21 cellular contexts compared by ENCODE assay signal in genomic region chr2:182904844-182905243, GRCh38. TPM values are rescaled to one million over a fixed set of nuclear protein-coding genes. Genes with fewer than 3 reads are reported as not detected.
A peak's percentile ranks its signal among the peaks of the same experiment; 100 is the strongest.
DNase-seq lines count a peak whose midpoint lies in the region; ATAC-seq, FAIRE-seq and TF ChIP-seq lines count a peak whose summit lies in the region.
"Had no signal": no experiment of that assay in that cellular context is flagged by ENCODE, and none has a peak within 500 bp of the region (broad histone marks: within the 10 kb centered on the region; RNA-seq: fewer than 3 reads in every experiment).

No MANE protein-coding gene starts in this region.

- H3K27me3 ChIP-seq in cardiac muscle cell (no peaks in the 10 kb centered on the region), foreskin keratinocyte (no peaks in the 10 kb centered on the region), small intestine (ENCODE audit: control insufficient read depth in 2 of 2, insufficient read depth in 2 of 2, low read length in 2 of 2) (no peaks in the 10 kb centered on the region)
- no peaks in the 10 kb centered on the region for H3K27me3 ChIP-seq in CD4-positive, alpha-beta memory T cell (ENCODE audit: insufficient read depth, low read length)
- H3K27me3 ChIP-seq: BE2C had no signal

- ATAC-seq in left ventricle myocardium superior: no peak
- ATAC-seq in foreskin keratinocyte: peak; percentile 53
- ATAC-seq: GM23338 had no signal

- POLR2A ChIA-PET in CD4-positive, alpha-beta memory T cell (lab: Charles Lee; ENCODE audit: partially characterized antibody): no interaction called here

- no peak for DNase-seq in cardiac muscle cell (ENCODE audit: low read depth in 1 of 2, low spot score in 1 of 2)
- no peak for DNase-seq in left ventricle myocardium superior
- no peak for DNase-seq in foreskin keratinocyte
- DNase-seq in small intestine: peak; percentile 25
- DNase-seq in CD4-positive, alpha-beta memory T cell: no peak
- DNase-seq in COR-L47 (lab: John Stamatoyannopoulos, UW): no peak
- DNase-seq: ACHN; BE2C; C1 segment of cervical spinal cord; CD4-positive, CD25-positive, alpha-beta regulatory T cell; DMS153; DMS79; GDM1; HCEC 1CT had no signal

- no peak for TF ChIP-seq CTCF in cardiac muscle cell (IDR thresholded peaks at IDR 0.05; ENCODE audit: low read depth, low read length)
- TF ChIP-seq CTCF in foreskin keratinocyte (conservative IDR thresholded peaks at IDR 0.05): no peak

- H3K4me3 Mint-ChIP-seq in CD4-positive, alpha-beta memory T cell: no peak overlapping the region
- H3K4me3 Mint-ChIP-seq: CD4-positive, CD25-positive, alpha-beta regulatory T cell; GM23338 had no signal

- H3K4me1 Mint-ChIP-seq in CD4-positive, alpha-beta memory T cell: peaks cover 0 to 2% (median under 1%) of the 10 kb centered on the region in 4 donors
- H3K4me1 Mint-ChIP-seq: CD4-positive, CD25-positive, alpha-beta regulatory T cell had no signal

- H3K9me3 Mint-ChIP-seq in CD4-positive, alpha-beta memory T cell: no peaks in the 10 kb centered on the region
- H3K9me3 Mint-ChIP-seq: GM23338 had no signal

- WGBS in small intestine, 3 donors: 31 to 63% (median 62%) methylated on average over 1 of the region's 1 CpG

- no peak overlapping the region for H3K27ac Mint-ChIP-seq in CD4-positive, alpha-beta memory T cell
- H3K27ac Mint-ChIP-seq: CD4-positive, CD25-positive, alpha-beta regulatory T cell; GM23338 had no signal

- H3K9me3 ChIP-seq in cardiac muscle cell (ENCODE audit: low read depth): no peaks in the 10 kb centered on the region
- H3K9me3 ChIP-seq in small intestine (ENCODE audit: control insufficient read depth, low read depth): no peaks in the 10 kb centered on the region
- no peaks in the 10 kb centered on the region for H3K9me3 ChIP-seq in CD4-positive, alpha-beta memory T cell (ENCODE audit: control insufficient read depth in 1 of 2, low read length in 2 of 2)
- H3K9me3 ChIP-seq: BE2C had no signal

- H3K36me3 Mint-ChIP-seq in CD4-positive, alpha-beta memory T cell: no peaks in the 10 kb centered on the region
- H3K36me3 Mint-ChIP-seq: CD4-positive, CD25-positive, alpha-beta regulatory T cell had no signal

- H3K4me1 ChIP-seq in cardiac muscle cell (ENCODE audit: low read depth) (peaks cover 42% of the 10 kb centered on the region), foreskin keratinocyte (no peaks in the 10 kb centered on the region), small intestine (ENCODE audit: control insufficient read depth in 2 of 2, insufficient read depth in 1 of 2, low read depth in 1 of 2, low read length in 1 of 2) (no peaks in the 10 kb centered on the region)
- H3K4me1 ChIP-seq in CD4-positive, alpha-beta memory T cell (ENCODE audit: insufficient read depth, low read length): no peaks in the 10 kb centered on the region
- H3K4me1 ChIP-seq: BE2C had no signal

- H3K36me3 ChIP-seq in cardiac muscle cell (peaks cover 4% of the 10 kb centered on the region), small intestine (ENCODE audit: control insufficient read depth in 2 of 2, insufficient read depth in 2 of 2, low read length in 2 of 2) (no peaks in the 10 kb centered on the region)
- H3K36me3 ChIP-seq in CD4-positive, alpha-beta memory T cell (ENCODE audit: insufficient read depth, low read length): no peaks in the 10 kb centered on the region
- H3K36me3 ChIP-seq: BE2C had no signal

- no peak for FAIRE-seq in small intestine (lab: Jason Lieb, UNC)
- FAIRE-seq: GM12892, GM18507, H54 had no signal

- CTCF ChIA-PET in CD4-positive, alpha-beta memory T cell (lab: Charles Lee; ENCODE audit: partially characterized antibody): no interaction called here

- intact Hi-C loops in left ventricle myocardium superior (cut with micrococcal nuclease): no loop called here
- intact Hi-C loops in CD4-positive, alpha-beta memory T cell (cut with micrococcal nuclease): no loop called here

- peak overlapping the region; percentile 72 for H3K27ac ChIP-seq in cardiac muscle cell
- H3K27ac ChIP-seq in foreskin keratinocyte: no peak overlapping the region
- H3K27ac ChIP-seq in small intestine (ENCODE audit: low read depth in 1 of 2, low read length in 1 of 2): no peak overlapping the region
- H3K27ac ChIP-seq in CD4-positive, alpha-beta memory T cell (ENCODE audit: low read depth, low read length): no peak overlapping the region
- H3K27ac ChIP-seq: HL-60 had no signal

- no peaks in the 10 kb centered on the region for H3K27me3 Mint-ChIP-seq in CD4-positive, alpha-beta memory T cell
- H3K27me3 Mint-ChIP-seq: CD4-positive, CD25-positive, alpha-beta regulatory T cell had no signal

- H3K4me3 ChIP-seq in cardiac muscle cell (no peak overlapping the region), small intestine (ENCODE audit: low read depth in 1 of 2, low read length in 2 of 2) (no peak overlapping the region)
- no peak overlapping the region for H3K4me3 ChIP-seq in CD4-positive, alpha-beta memory T cell (ENCODE audit: low read length in 2 of 2)
- H3K4me3 ChIP-seq: GM23338 had no signal

RNA-seq across cellular contexts. Expression of gene FRZB, which starts 38.4 kb away (rescaled TPM):
- 9.6 and 12.3 TPM in 2 replicates for total RNA-seq in cardiac muscle cell
- 23.9 and 26.6 TPM in 2 replicates for polyA plus RNA-seq in cardiac muscle cell
- total RNA-seq in left ventricle myocardium superior: 1.1 TPM
- not detected in 2 replicates for total RNA-seq in foreskin keratinocyte
- polyA plus RNA-seq in foreskin keratinocyte: not detected in 2 replicates
- 1 to 10 TPM; 1.9 to 5.2 (median 2.5) TPM for polyA plus RNA-seq in small intestine
- not detected for total RNA-seq in CD4-positive, alpha-beta memory T cell
- under 1 TPM in 1 of 2 donors, not detected in 1; 0.43 TPM for polyA plus RNA-seq in CD4-positive, alpha-beta memory T cell
- total RNA-seq: CD4-positive, CD25-positive, alpha-beta regulatory T cell; Daoy; HT1080 had no signal
- polyA plus RNA-seq: CD4-positive, CD25-positive, alpha-beta regulatory T cell had no signal
